9 cellular contexts compared by ENCODE assay signal in genomic region chr17:68246271-68247028, GRCh38. TPM values are rescaled to one million over a fixed set of nuclear protein-coding genes. Genes with fewer than 3 reads are reported as not detected.
DNase-seq lines count a peak whose midpoint lies in the region; ATAC-seq and TF ChIP-seq lines count a peak whose summit lies in the region.
"Had no signal": no experiment of that assay in that cellular context is flagged by ENCODE, and none has a peak within 500 bp of the region (broad histone marks: within the 10 kb centered on the region; RNA-seq: fewer than 3 reads in every experiment).

No MANE protein-coding gene starts in this region.

- CTCF ChIA-PET in MCF 10A (lab: Yijun Ruan, JAX): interaction anchor here (0.5 to 1.2 kb wide), 3 partner anchors 17 to 320 kb away, joined by 3 to 4 read pairs (median 3); no protein-coding TSS in a partner anchor

- H3K9me3 Mint-ChIP-seq in MCF 10A (ENCODE audit: unreplicated experiment): no peaks in the 10 kb centered on the region
- H3K9me3 Mint-ChIP-seq in osteocyte (ENCODE audit: unreplicated experiment): no peaks in the 10 kb centered on the region

- H3K4me3 Mint-ChIP-seq in MCF 10A (ENCODE audit: unreplicated experiment) (peak overlapping the region; percentile 90), osteocyte (ENCODE audit: unreplicated experiment) (peak overlapping the region; percentile 95)

- DNase-seq in LNCaP clone FGC (ENCODE audit: low read depth): no peak
- no peak for DNase-seq in MCF 10A (ENCODE audit: unreplicated experiment)
- peak; percentile 25 for DNase-seq in osteocyte (ENCODE audit: extremely low spot score, unreplicated experiment)
- no peak for DNase-seq in BE2C
- no peak for DNase-seq in anterior cingulate cortex (lab: John Stamatoyannopoulos, UW)
- DNase-seq: NCI-H345 had no signal

- H4K20me1 ChIP-seq in DOHH2 (ENCODE audit: control insufficient read depth, insufficient read depth, low read depth, low read length): no peaks in the 10 kb centered on the region

- no peaks in the 10 kb centered on the region for H3K9me2 ChIP-seq in DOHH2 (replicated peaks; ENCODE audit: control insufficient read depth, low read length)

- H3K36me3 ChIP-seq in DOHH2 (ENCODE audit: control insufficient read depth, low read length): peaks cover 35% of the 10 kb centered on the region
- H3K36me3 ChIP-seq in BE2C: no peaks in the 10 kb centered on the region

- H3K27me3 Mint-ChIP-seq in MCF 10A (ENCODE audit: insufficient read depth, unreplicated experiment): no peaks in the 10 kb centered on the region
- no peaks in the 10 kb centered on the region for H3K27me3 Mint-ChIP-seq in osteocyte (ENCODE audit: unreplicated experiment)

- peak overlapping the region; percentile 86 for H3K4me3 ChIP-seq in DOHH2 (ENCODE audit: low read length)
- peak overlapping the region; percentile 91 for H3K4me3 ChIP-seq in LNCaP clone FGC (ENCODE audit: low read depth, low read length)
- no peak overlapping the region for H3K4me3 ChIP-seq in BE2C (ENCODE audit: low read depth, low read length)

- H3K4me1 ChIP-seq in DOHH2 (ENCODE audit: control insufficient read depth, low read length) (peaks cover 81% of the 10 kb centered on the region), BE2C (no peaks in the 10 kb centered on the region)

- POLR2A ChIA-PET in MCF 10A (lab: Yijun Ruan, JAX): interaction anchor here (0.5 to 3.5 kb wide), 13 partner anchors 10 to 265 kb away, joined by 3 to 75 read pairs (median 3); partner anchors contain the start of genes PRKAR1A and WIPI1

- H3K79me2 ChIP-seq in DOHH2 (ENCODE audit: control insufficient read depth, low read length): peaks cover 69% of the 10 kb centered on the region

- intact Hi-C loops in MCF 10A (cut with micrococcal nuclease): loop anchor here (5.0 kb wide), 1 partner anchor 39 kb away; no protein-coding TSS in a partner anchor

- no peaks in the 10 kb centered on the region for H3K9me3 ChIP-seq in DOHH2 (ENCODE audit: control insufficient read depth, insufficient read depth, low read length)
- H3K9me3 ChIP-seq in BE2C: no peaks in the 10 kb centered on the region

- H3K27ac Mint-ChIP-seq in MCF 10A (ENCODE audit: low read depth, unreplicated experiment) (peak overlapping the region; percentile 74), osteocyte (ENCODE audit: unreplicated experiment) (peak overlapping the region; percentile 96)

- peaks cover 20% of the 10 kb centered on the region for H3K36me3 Mint-ChIP-seq in MCF 10A (ENCODE audit: insufficient read depth, unreplicated experiment)
- peaks cover 6% of the 10 kb centered on the region for H3K36me3 Mint-ChIP-seq in osteocyte (ENCODE audit: unreplicated experiment)

- TF ChIP-seq CTCF in DOHH2 (IDR thresholded peaks at IDR 0.05; ENCODE audit: low read depth, low read length, poor library complexity, severe bottlenecking): no peak
- TF ChIP-seq CTCF in LNCaP clone FGC (IDR thresholded peaks at IDR 0.05; ENCODE audit: control insufficient read depth, extremely low read depth, insufficient read depth): no peak
- no peak for TF ChIP-seq CTCF in MCF 10A (IDR thresholded peaks at IDR 0.05; ENCODE audit: unreplicated experiment)
- no peak for TF ChIP-seq CTCF in osteocyte (IDR thresholded peaks at IDR 0.05)
- no peak for TF ChIP-seq CTCF in BE2C (IDR thresholded peaks at IDR 0.05; ENCODE audit: low read depth, low read length)

- ATAC-seq in GM18861 (IDR thresholded peaks at IDR 0.05; ENCODE audit: unreplicated experiment): no peak
- no peak for ATAC-seq in GM19463 (IDR thresholded peaks at IDR 0.05; ENCODE audit: unreplicated experiment)

- peak overlapping the region; percentile 85 for H3K27ac ChIP-seq in DOHH2 (ENCODE audit: low read depth, low read length)

- H3K4me2 ChIP-seq in DOHH2 (ENCODE audit: low read length): peak overlapping the region; percentile 95

- peaks cover 39% of the 10 kb centered on the region for H3F3A ChIP-seq in DOHH2 (ENCODE audit: control insufficient read depth, insufficient read depth)

- H3K4me1 Mint-ChIP-seq in MCF 10A (ENCODE audit: insufficient read depth, unreplicated experiment) (peaks cover 5% of the 10 kb centered on the region), osteocyte (ENCODE audit: unreplicated experiment) (peaks cover 17% of the 10 kb centered on the region)

- TSS peak; percentile 73 for BruUV-seq in MCF 10A (replicated peaks; lab: Mats Ljungman, UMichigan)

- no peaks in the 10 kb centered on the region for H3K27me3 ChIP-seq in DOHH2 (ENCODE audit: control insufficient read depth, low read length)
- H3K27me3 ChIP-seq in BE2C: no peaks in the 10 kb centered on the region

RNA-seq across cellular contexts. Expression of gene AMZ2, which starts 1.4 kb away (rescaled TPM):
- total RNA-seq in MCF 10A (2022) (127 and 147 TPM in 2 replicates), osteocyte (66.5 and 69.8 TPM in 2 replicates)
- 64.2 TPM for polyA plus RNA-seq in BE2C (2012; ENCODE audit: insufficient read depth, insufficient read length, low read depth)

RNA-seq across cellular contexts. Expression of gene SLC16A6, which starts 44.5 kb away (rescaled TPM):
- 1.4 and 1.6 TPM in 2 replicates for total RNA-seq in MCF 10A (2022)
- total RNA-seq in osteocyte: 2.1 and 2.7 TPM in 2 replicates
- polyA plus RNA-seq in BE2C (2012; ENCODE audit: insufficient read depth, insufficient read length, low read depth): 0.86 TPM

RNA-seq across cellular contexts. Expression of gene ARSG, which starts 44.8 kb away (rescaled TPM):
- total RNA-seq in MCF 10A (2022): 5.0 and 5.9 TPM in 2 replicates
- 8.7 and 8.9 TPM in 2 replicates for total RNA-seq in osteocyte
- polyA plus RNA-seq in BE2C (2012; ENCODE audit: insufficient read depth, insufficient read length, low read depth): 2.5 TPM
